Comparison of ENCODE assay signal across 12 cellular contexts in genomic region chr14:71856199-71856919, GRCh38.
DNase-seq lines count a peak whose midpoint lies in the region; ATAC-seq, FAIRE-seq and TF ChIP-seq lines count a peak whose summit lies in the region.
"Had no signal": no experiment of that assay in that cellular context is flagged by ENCODE, and none has a peak within 500 bp of the region (broad histone marks: within the 10 kb centered on the region; RNA-seq: fewer than 3 reads in every experiment).

No MANE protein-coding gene starts in this region.

- H3K27ac ChIP-seq in HepG2 (ENCODE audit: extremely low read length, insufficient read depth, low read length) (no peak overlapping the region), right lobe of liver (no peak overlapping the region)

- CTCF ChIA-PET in HepG2 (lab: Yijun Ruan, JAX; ENCODE audit: low intra/inter-chr PET ratio, low total read pairs): no interaction called here

- H3K4me3 ChIP-seq in HepG2 (replicated peaks in 1 of 3; ENCODE audit: insufficient read depth in 1 of 3, low read depth in 2 of 3, low read length in 3 of 3): no peak overlapping the region
- no peak overlapping the region for H3K4me3 ChIP-seq in right lobe of liver
- no peak overlapping the region for H3K4me3 ChIP-seq in Jurkat, Clone E6-1 (ENCODE audit: low read length)

- H2AFZ ChIP-seq in HepG2 (ENCODE audit: low read length): no peak overlapping the region

- no TSS peak for BruUV-seq in HepG2 (replicated peaks; lab: Mats Ljungman, UMichigan)

- TF ChIP-seq RAD21 in HepG2 (CRISPR knock-in tag; IDR thresholded peaks at IDR 0.05): no peak

- no peak for FAIRE-seq in HepG2 (lab: Jason Lieb, UNC)

- in situ Hi-C loops in HepG2 (cut with HindIII; ENCODE audit: extremely low pct_ligation_motif_present, low pct_unique_long_range_greater_than_20kb): loop anchor here (10.0 kb wide), 1 partner anchor 132 kb away; no protein-coding TSS in a partner anchor

- no peak for TF ChIP-seq EP300 in HepG2 (IDR thresholded peaks at IDR 0.05; ENCODE audit: low read depth in 2 of 2, low read length in 2 of 2)
- TF ChIP-seq EP300 in HepG2 (CRISPR knock-in tag; IDR thresholded peaks at IDR 0.05; ENCODE audit: borderline replicate concordance): no peak

- H3K9me3 ChIP-seq in HepG2 (ENCODE audit: low read length): no peaks in the 10 kb centered on the region
- no peaks in the 10 kb centered on the region for H3K9me3 ChIP-seq in right lobe of liver

- no peak overlapping the region for H3K4me2 ChIP-seq in HepG2 (ENCODE audit: low read depth, low read length)

- H3K4me1 Mint-ChIP-seq in activated T-helper 1 cell treated with anti-CD3 and anti-CD28 coated beads, Interleukin-12 subunit alpha, Interleukin-12 subunit beta, Interleukin-2, Interleukin-4 antibody, amounts not matched to agents 30 ng/mL and 10 ng/mL and 1 ng/mL, durations not matched to agents 14 hours and 24 hours and 36 hours (ENCODE audit: low read depth): peaks cover 14% of the 10 kb centered on the region
- H3K4me1 Mint-ChIP-seq in stimulated activated naive CD8-positive, alpha-beta T cell treated with anti-CD3 and anti-CD28 coated beads, Interleukin-15, amount 100 ng/mL, for 72 hours: peaks cover 11% of the 10 kb centered on the region

- H3K36me3 ChIP-seq in HepG2 (replicated peaks in 1 of 2; ENCODE audit: control insufficient read depth in 1 of 2, insufficient read depth in 2 of 2, low read length in 2 of 2) (no peaks in the 10 kb centered on the region), right lobe of liver (no peaks in the 10 kb centered on the region)

- no peaks in the 10 kb centered on the region for H3K79me2 ChIP-seq in HepG2 (ENCODE audit: insufficient read depth, low read length)

- H3K4me3 Mint-ChIP-seq in activated T-helper 1 cell treated with anti-CD3 and anti-CD28 coated beads, Interleukin-12 subunit alpha, Interleukin-12 subunit beta, Interleukin-2, Interleukin-4 antibody, amounts not matched to agents 30 ng/mL and 10 ng/mL and 1 ng/mL, durations not matched to agents 14 hours and 24 hours and 36 hours: peak overlapping the region; percentile 61
- H3K4me3 Mint-ChIP-seq in stimulated activated naive CD8-positive, alpha-beta T cell treated with anti-CD3 and anti-CD28 coated beads, Interleukin-15, amount 100 ng/mL, for 72 hours: peak overlapping the region in 1 of 2 donors; percentile 4
- H3K4me3 Mint-ChIP-seq: activated CD4-positive, alpha-beta T cell treated with anti-CD3 and anti-CD28 coated beads, Interleukin-2, amount 10 ng/mL, durations not matched to agents 7 days and 5 days; CD8-positive, alpha-beta T cell had no signal

- H3K9ac ChIP-seq in HepG2 (ENCODE audit: insufficient read depth, low read depth, low read length): no peak overlapping the region

- intact Hi-C loops in HepG2 (cut with micrococcal nuclease; ENCODE audit: unreplicated experiment): loop anchor here (5.0 to 10.0 kb wide), 2 partner anchors 134 to 722 kb away; no protein-coding TSS in a partner anchor
- intact Hi-C loops in right lobe of liver (cut with DNase I): no loop called here
- intact Hi-C loops in activated T-helper 1 cell treated with anti-CD3 and anti-CD28 coated beads, Interleukin-12 subunit alpha, Interleukin-12 subunit beta, Interleukin-2, Interleukin-4 antibody, amounts not matched to agents 30 ng/mL and 10 ng/mL and 1 ng/mL, durations not matched to agents 14 hours and 24 hours and 36 hours (cut with micrococcal nuclease): loop anchor here (10.0 kb wide), 2 partner anchors 302 to 712 kb away; no protein-coding TSS in a partner anchor

- peak overlapping the region; percentile 70 for H3K27ac Mint-ChIP-seq in activated T-helper 1 cell treated with anti-CD3 and anti-CD28 coated beads, Interleukin-12 subunit alpha, Interleukin-12 subunit beta, Interleukin-2, Interleukin-4 antibody, amounts not matched to agents 30 ng/mL and 10 ng/mL and 1 ng/mL, durations not matched to agents 14 hours and 24 hours and 36 hours
- H3K27ac Mint-ChIP-seq in stimulated activated naive CD8-positive, alpha-beta T cell treated with anti-CD3 and anti-CD28 coated beads, Interleukin-15, amount 100 ng/mL, for 72 hours: peak overlapping the region in 1 of 2 donors; percentile 1
- H3K27ac Mint-ChIP-seq: activated CD4-positive, alpha-beta T cell treated with anti-CD3 and anti-CD28 coated beads, Interleukin-2, amount 10 ng/mL, durations not matched to agents 7 days and 5 days; CD8-positive, alpha-beta T cell had no signal

- POLR2A ChIA-PET in HepG2 (lab: Yijun Ruan, JAX): no interaction called here

- WGBS in HepG2 (ENCODE audit: low lambda C conversion rate): 19% methylated on average over 5 of the region's 9 CpGs
- 56% methylated on average over 7 of the region's 9 CpGs for WGBS in right lobe of liver (ENCODE audit: insufficient coverage, low coverage, low lambda C conversion rate, missing lambda C conversion rate)

- no peaks in the 10 kb centered on the region for H4K20me1 ChIP-seq in HepG2 (ENCODE audit: insufficient read depth, low read length)

- H3K27me3 Mint-ChIP-seq in activated T-helper 1 cell treated with anti-CD3 and anti-CD28 coated beads, Interleukin-12 subunit alpha, Interleukin-12 subunit beta, Interleukin-2, Interleukin-4 antibody, amounts not matched to agents 30 ng/mL and 10 ng/mL and 1 ng/mL, durations not matched to agents 14 hours and 24 hours and 36 hours (ENCODE audit: insufficient read depth): peaks cover 28% of the 10 kb centered on the region
- H3K27me3 Mint-ChIP-seq in stimulated activated naive CD8-positive, alpha-beta T cell treated with anti-CD3 and anti-CD28 coated beads, Interleukin-15, amount 100 ng/mL, for 72 hours: peaks cover 83% of the 10 kb centered on the region

- TF ChIP-seq POLR2A in HepG2 (IDR thresholded peaks at IDR 0.05; ENCODE audit: insufficient read depth in 1 of 2, low read depth in 2 of 2, low read length in 2 of 2): no peak
- no peak for TF ChIP-seq POLR2A in right lobe of liver (IDR thresholded peaks at IDR 0.05)

- DNase-seq in HepG2 (ENCODE audit: low spot score) (no peak), right lobe of liver (no peak), epidermal melanocyte (ENCODE audit: insufficient read length, low spot score) (no peak), DMS153 (lab: John Stamatoyannopoulos, UW) (no peak), NCI-H2029 (lab: John Stamatoyannopoulos, UW) (no peak)
- peak; percentile 34 for DNase-seq in Jurkat, Clone E6-1 (ENCODE audit: low read depth, low spot score)
- peak; percentile 6 for DNase-seq in activated T-helper 1 cell treated with anti-CD3 and anti-CD28 coated beads, Interleukin-12 subunit alpha, Interleukin-12 subunit beta, Interleukin-2, Interleukin-4 antibody, amounts not matched to agents 30 ng/mL and 10 ng/mL and 1 ng/mL, durations not matched to agents 14 hours and 24 hours and 36 hours (ENCODE audit: low spot score)
- peak; percentile 2 to 17 for DNase-seq in stimulated activated naive CD8-positive, alpha-beta T cell treated with anti-CD3 and anti-CD28 coated beads, Interleukin-15, amount 100 ng/mL, for 72 hours
- DNase-seq: CD8-positive, alpha-beta T cell; NCI-H1694; Right ventricle myocardium superior had no signal

- H3K36me3 Mint-ChIP-seq in activated T-helper 1 cell treated with anti-CD3 and anti-CD28 coated beads, Interleukin-12 subunit alpha, Interleukin-12 subunit beta, Interleukin-2, Interleukin-4 antibody, amounts not matched to agents 30 ng/mL and 10 ng/mL and 1 ng/mL, durations not matched to agents 14 hours and 24 hours and 36 hours (ENCODE audit: low read depth): no peaks in the 10 kb centered on the region
- H3K36me3 Mint-ChIP-seq: CD8-positive, alpha-beta T cell had no signal

- ATAC-seq in HepG2: no peak
- ATAC-seq in right lobe of liver: no peak
- ATAC-seq in stimulated activated naive CD8-positive, alpha-beta T cell treated with anti-CD3 and anti-CD28 coated beads, Interleukin-15, amount 100 ng/mL, for 72 hours: peak; percentile 48
- ATAC-seq: CD8-positive, alpha-beta T cell had no signal

- H3K4me1 ChIP-seq in HepG2 (ENCODE audit: insufficient read depth, low read length): no peaks in the 10 kb centered on the region
- no peaks in the 10 kb centered on the region for H3K4me1 ChIP-seq in right lobe of liver

- no peak for TF ChIP-seq CTCF in HepG2 (CRISPR knock-in tag; IDR thresholded peaks at IDR 0.05)
- TF ChIP-seq CTCF in right lobe of liver (IDR thresholded peaks at IDR 0.05): no peak

- H3K9me3 Mint-ChIP-seq in activated T-helper 1 cell treated with anti-CD3 and anti-CD28 coated beads, Interleukin-12 subunit alpha, Interleukin-12 subunit beta, Interleukin-2, Interleukin-4 antibody, amounts not matched to agents 30 ng/mL and 10 ng/mL and 1 ng/mL, durations not matched to agents 14 hours and 24 hours and 36 hours: peaks cover 13% of the 10 kb centered on the region
- H3K9me3 Mint-ChIP-seq in stimulated activated naive CD8-positive, alpha-beta T cell treated with anti-CD3 and anti-CD28 coated beads, Interleukin-15, amount 100 ng/mL, for 72 hours: peaks cover 12 to 19% of the 10 kb centered on the region in 2 donors
- H3K9me3 Mint-ChIP-seq: activated CD4-positive, alpha-beta T cell treated with anti-CD3 and anti-CD28 coated beads, Interleukin-2, amount 10 ng/mL, durations not matched to agents 7 days and 5 days had no signal

- H3K27me3 ChIP-seq in HepG2 (ENCODE audit: control insufficient read depth in 1 of 2, insufficient read depth in 2 of 2, low read length in 2 of 2) (no peaks in the 10 kb centered on the region), right lobe of liver (no peaks in the 10 kb centered on the region)

TF ChIP-seq in HepG2, 621 proteins besides CTCF, POLR2A, EP300 and RAD21 (continues in another document):
- TF ChIP-seq ZNF724P (CRISPR knock-in tag; IDR thresholded peaks at IDR 0.05; ENCODE audit: borderline replicate concordance): no peak
- no peak for TF ChIP-seq ZNF441 (CRISPR knock-in tag; IDR thresholded peaks at IDR 0.05; ENCODE audit: borderline replicate concordance)
- TF ChIP-seq ZNF557 (CRISPR knock-in tag; IDR thresholded peaks at IDR 0.05): no peak
- TF ChIP-seq NFE2L2 (IDR thresholded peaks at IDR 0.05; ENCODE audit: low read length): peak; percentile 34; the same call in 1 of the 2 replicates
- no peak for TF ChIP-seq ZKSCAN8 (CRISPR knock-in tag; IDR thresholded peaks at IDR 0.05; ENCODE audit: borderline replicate concordance)

Comparison
In these comparisons a context has a peak if more than half of its experiments do, and no peak if none do; other contexts are left out.
1. intact Hi-C loops: an anchor here in HepG2 (5.0 to 10.0 kb wide) and activated T-helper 1 cell treated with anti-CD3 and anti-CD28 coated beads, Interleukin-12 subunit alpha, Interleukin-12 subunit beta, Interleukin-2, Interleukin-4 antibody, amounts not matched to agents 30 ng/mL and 10 ng/mL and 1 ng/mL, durations not matched to agents 14 hours and 24 hours and 36 hours (10.0 kb wide); none called in right lobe of liver.
2. DNase-seq: peak in Jurkat, Clone E6-1 (single experiment), activated T-helper 1 cell treated with anti-CD3 and anti-CD28 coated beads, Interleukin-12 subunit alpha, Interleukin-12 subunit beta, Interleukin-2, Interleukin-4 antibody, amounts not matched to agents 30 ng/mL and 10 ng/mL and 1 ng/mL, durations not matched to agents 14 hours and 24 hours and 36 hours (single experiment) and stimulated activated naive CD8-positive, alpha-beta T cell treated with anti-CD3 and anti-CD28 coated beads, Interleukin-15, amount 100 ng/mL, for 72 hours (2 of 2); none in HepG2 (single experiment), right lobe of liver (0 of 3), epidermal melanocyte (single experiment), DMS153 (single experiment) and NCI-H2029 (single experiment).